In the genomic region with DNA sequence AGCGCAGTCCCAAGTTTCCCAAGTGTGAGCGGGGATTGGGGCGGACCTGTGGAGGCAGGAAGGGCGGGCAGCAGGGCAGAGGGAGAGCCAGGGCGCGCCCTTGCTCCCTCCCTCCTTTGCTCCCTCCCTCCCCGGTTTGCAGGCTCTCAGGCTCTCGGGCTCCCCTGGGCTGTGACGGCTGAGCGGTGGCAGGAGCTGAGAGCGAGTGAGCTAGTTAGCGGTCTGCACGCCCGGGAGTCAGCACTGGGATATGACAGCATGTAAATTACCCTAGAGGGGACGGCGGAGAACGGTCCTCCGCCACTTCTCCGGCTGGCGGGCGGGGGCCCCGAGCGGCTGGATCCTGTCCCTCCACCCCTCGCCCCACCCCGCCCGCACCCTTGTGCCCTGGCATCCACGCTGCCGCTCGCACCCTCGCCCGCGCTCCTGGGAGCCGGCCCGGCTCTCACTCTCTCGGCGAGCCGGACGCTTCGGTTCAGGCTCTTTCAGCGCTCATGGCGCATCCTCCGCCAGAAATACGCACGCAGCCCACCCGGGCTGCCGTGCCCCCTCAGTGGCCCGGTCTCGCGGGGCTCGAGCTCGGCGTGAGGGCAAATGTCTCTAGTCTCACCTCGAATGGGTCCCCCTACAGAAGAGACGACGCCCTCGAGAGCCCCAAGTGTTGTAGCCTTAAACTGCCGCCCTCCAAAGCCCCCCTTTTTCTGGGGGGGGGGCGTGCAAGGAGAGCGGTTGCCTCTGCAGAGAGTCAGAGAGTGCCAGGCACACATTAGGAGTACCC, we compare ENCODE assay signal across 8 cellular contexts. TPM values are rescaled to one million over a fixed set of nuclear protein-coding genes. Genes with fewer than 3 reads are reported as not detected.
A peak's percentile ranks its signal among the peaks of the same experiment; 100 is the strongest.
DNase-seq lines count a peak whose midpoint lies in the region; ATAC-seq and TF ChIP-seq lines count a peak whose summit lies in the region.

A gene (minus strand): TSS at position 54 of the 778 bp plus-strand sequence. CDS start 368 bp downstream, outside the sequence.

- H3K27me3 ChIP-seq in BLaER1 treated with 17β-estradiol and CSF1 and Interleukin-3, amounts not matched to agents 10 nM and 100 nM, result peaks cover 70 to 91% (median 83%) of the 10 kb centered on the region in 11 experiments
- H3K27me3 ChIP-seq in lung (ENCODE audit: control insufficient read depth, insufficient read depth), result no peaks in the 10 kb centered on the region

- H3K4me3 ChIP-seq in BLaER1 treated with 17β-estradiol and CSF1 and Interleukin-3, amounts not matched to agents 10 nM and 100 nM, result peak within 1 kb of the TSS; percentile 50 to 71 (median 56)
- peak within 1 kb of the TSS; percentile 30 for H3K4me3 ChIP-seq in lung

- no peaks in the 10 kb centered on the region for H3K36me3 ChIP-seq in BLaER1 treated with 17β-estradiol and CSF1 and Interleukin-3, amounts not matched to agents 10 nM and 100 nM
- no peaks in the 10 kb centered on the region for H3K36me3 ChIP-seq in lung (ENCODE audit: control insufficient read depth in 2 of 2, insufficient read depth in 2 of 2, low read length in 2 of 2)

- ATAC-seq in GM19351 (IDR thresholded peaks at IDR 0.05; ENCODE audit: unreplicated experiment), result peak; percentile 80
- peak; percentile 84 for ATAC-seq in HG03460 (IDR thresholded peaks at IDR 0.05; ENCODE audit: unreplicated experiment)
- peak; percentile 78 for ATAC-seq in lung (ENCODE audit: insufficient read depth, low FRiP score)

- H3K9ac ChIP-seq in BLaER1 treated with 17β-estradiol and CSF1 and Interleukin-3, amounts not matched to agents 10 nM and 100 nM, result peak within 1 kb of the TSS in 10 of 11 experiments; percentile 28 to 68 (median 57); a peak in 20 of 22 replicates

- peak within 1 kb of the TSS; percentile 73 to 95 (median 89) for H3K4me2 ChIP-seq in BLaER1 treated with 17β-estradiol and CSF1 and Interleukin-3, amounts not matched to agents 10 nM and 100 nM

- H3K27ac ChIP-seq in BLaER1 treated with 17β-estradiol and CSF1 and Interleukin-3, amounts not matched to agents 10 nM and 100 nM, result peak within 1 kb of the TSS in 1 of 11 experiments; percentile 26; a peak in 2 of 22 replicates
- peak within 1 kb of the TSS; percentile 63 to 89 for H3K27ac ChIP-seq in lung (ENCODE audit: low read depth in 1 of 2, low read length in 1 of 2)

- TF ChIP-seq CTCF in lung (IDR thresholded peaks at IDR 0.05; ENCODE audit: control extremely low read depth, extremely low read depth), result no peak

- WGBS in lung, 2 donors, result 2 to 28% methylated on average over 28 to 59 of the region's 59 CpGs

- H3K4me1 ChIP-seq in BLaER1 treated with 17β-estradiol and CSF1 and Interleukin-3, amounts not matched to agents 10 nM and 100 nM, result peaks cover 0 to 14% (median 3%) of the 10 kb centered on the region in 10 experiments; a peak in 4 of 20 replicates
- H3K4me1 ChIP-seq in lung (ENCODE audit: control insufficient read depth in 2 of 2, insufficient read depth in 2 of 2, low read length in 2 of 2), result no peaks in the 10 kb centered on the region

- peaks cover 0 to 11% (median 0%) of the 10 kb centered on the region in 11 experiments; a peak in 7 of 22 replicates for H4K20me1 ChIP-seq in BLaER1 treated with 17β-estradiol and CSF1 and Interleukin-3, amounts not matched to agents 10 nM and 100 nM

- H3K9me3 ChIP-seq in BLaER1 treated with 17β-estradiol and CSF1 and Interleukin-3, amounts not matched to agents 10 nM and 100 nM (replicated peaks in 1 of 11), result no peaks in the 10 kb centered on the region
- H3K9me3 ChIP-seq in lung (ENCODE audit: control insufficient read depth in 2 of 2, insufficient read depth in 1 of 2, low read length in 1 of 2), result peaks cover 0 to 5% of the 10 kb centered on the region in 2 donors

- peak; percentile 2 for DNase-seq in NCI-H774 (lab: John Stamatoyannopoulos, UW)
- DNase-seq in activated CD8-positive, alpha-beta memory T cell treated with anti-CD3 and anti-CD28 coated beads for 1 hour (ENCODE audit: extremely low read depth in 1 of 2, low read depth in 1 of 2), result peak; percentile 14 to 25
- DNase-seq in effector CD8-positive, alpha-beta T cell (lab: John Stamatoyannopoulos, UW), result peak; percentile 21
- DNase-seq in lung (ENCODE audit: low spot score), result peak; percentile 83
- peak; percentile 33 to 43 (median 39) for DNase-seq in stimulated activated CD4-positive, alpha-beta T cell treated with anti-CD3 and anti-CD28 coated beads, TNF-alpha, amount 100 ng/mL, for 48 hours (ENCODE audit: low read depth in 3 of 3)

RNA-seq across cellular contexts. Expression of the gene that starts here (rescaled TPM):
- 100 to 1,000 TPM; 299 to 308 TPM for total RNA-seq in lung
- 100 to 1,000 TPM; 117 to 447 TPM for polyA plus RNA-seq in lung

Comparison
In these comparisons a context has a peak if more than half of its experiments do, and no peak if none do; other contexts are left out.
1. DNase-seq: peak in every context shown above with its lines; median percentile 83 in lung; 39 in stimulated activated CD4-positive, alpha-beta T cell treated with anti-CD3 and anti-CD28 coated beads, TNF-alpha, amount 100 ng/mL, for 48 hours; 21 in effector CD8-positive, alpha-beta T cell; 20 in activated CD8-positive, alpha-beta memory T cell treated with anti-CD3 and anti-CD28 coated beads for 1 hour; 2 in NCI-H774.